Comparison of ENCODE assay signal across 22 cellular contexts in the genomic region with DNA sequence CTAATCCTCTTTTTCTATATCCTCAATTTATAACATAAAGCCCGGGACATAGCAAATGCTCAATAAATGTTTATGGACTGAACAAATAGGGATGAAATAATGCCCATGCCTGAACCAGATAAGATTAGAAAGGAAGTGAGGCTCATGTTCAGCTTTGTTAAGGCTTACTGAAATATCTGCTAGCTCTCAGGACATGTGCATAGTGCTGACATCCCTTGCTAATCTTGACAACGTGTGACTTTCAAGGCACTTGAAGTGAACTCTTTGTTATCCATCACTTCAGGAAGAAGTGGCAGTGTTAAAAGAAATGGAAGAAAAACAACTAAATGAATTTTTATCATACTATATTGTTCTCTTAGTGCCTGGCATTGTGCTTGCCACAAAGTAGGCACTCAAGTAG.
DNase-seq lines count a peak whose midpoint lies in the region; ATAC-seq and TF ChIP-seq lines count a peak whose summit lies in the region.
"Had no signal": no experiment of that assay in that cellular context is flagged by ENCODE, and none has a peak within 500 bp of the region (broad histone marks: within the 10 kb centered on the region; RNA-seq: fewer than 3 reads in every experiment).

No MANE protein-coding gene starts in this region.

- ATAC-seq in effector memory CD8-positive, alpha-beta T cell (replicated peaks) = no peak
- no peak for ATAC-seq in naive thymus-derived CD4-positive, alpha-beta T cell
- no peak for ATAC-seq in sciatic nerve
- ATAC-seq: gastroesophageal sphincter, SK-N-SH treated with all-trans-retinoic acid at 6 μM for 48 hours had no signal

- no peaks in the 10 kb centered on the region for H3K9me3 Mint-ChIP-seq in Calu3 (ENCODE audit: low read depth, unreplicated experiment)
- H3K9me3 Mint-ChIP-seq in effector memory CD8-positive, alpha-beta T cell = no peaks in the 10 kb centered on the region
- H3K9me3 Mint-ChIP-seq in naive thymus-derived CD4-positive, alpha-beta T cell = peaks cover 0 to 4% (median 0%) of the 10 kb centered on the region in 11 donors
- H3K9me3 Mint-ChIP-seq: activated T-helper 2 cell treated with anti-CD3 and anti-CD28 coated beads, Interferon-gamma antibody, Interleukin-2, Interleukin-4, amounts not matched to agents 10 μg/mL and 5 μg/mL and 100 μg/mL, durations not matched to agents 14 hours and 24 hours and 36 hours had no signal

- no peak overlapping the region for H3K4me3 Mint-ChIP-seq in Calu3 (ENCODE audit: low read depth, unreplicated experiment)
- H3K4me3 Mint-ChIP-seq in effector memory CD8-positive, alpha-beta T cell = no peak overlapping the region
- H3K4me3 Mint-ChIP-seq in naive thymus-derived CD4-positive, alpha-beta T cell = peak overlapping the region in 4 of 10 donors; percentile 4 to 74 (median 22)

- H3K9me3 ChIP-seq in Karpas-422 (ENCODE audit: low read length) = no peaks in the 10 kb centered on the region
- H3K9me3 ChIP-seq in naive thymus-derived CD4-positive, alpha-beta T cell (ENCODE audit: control insufficient read depth in 2 of 3, low read length in 3 of 3) = no peaks in the 10 kb centered on the region
- H3K9me3 ChIP-seq: Caco-2, gastroesophageal sphincter, upper lobe of left lung had no signal

- no peak for TF ChIP-seq CTCF in Calu3 (IDR thresholded peaks at IDR 0.05; ENCODE audit: unreplicated experiment)

- DNase-seq in Calu3 (no peak), Karpas-422 (no peak), GOT3 (lab: John Stamatoyannopoulos, UW) (no peak), NCI-H2107 (lab: John Stamatoyannopoulos, UW) (no peak), sciatic nerve (ENCODE audit: low spot score) (no peak)
- DNase-seq in effector memory CD8-positive, alpha-beta T cell = no peak
- no peak for DNase-seq in naive thymus-derived CD4-positive, alpha-beta T cell
- DNase-seq: activated CD4-positive, alpha-beta T cell treated with anti-CD3 and anti-CD28 coated beads for 1 hour; AML-193; Caco-2; effector CD4-positive, alpha-beta T cell; NCI-H1092 treated with DMSO at 0.1 percent for 48 hours; NCI-H2081; NCI-H446; NK-92 treated with Interleukin-12 subunit alpha and Interleukin-12 subunit beta, amount 100 ng/mL, for 24 hours; small intestine; stimulated activated CD4-positive, alpha-beta T cell treated with anti-CD3 and anti-CD28 coated beads, Interleukin-4, amount 100 ng/mL, for 4 hours; upper lobe of left lung had no signal

- no peak overlapping the region for H2AFZ ChIP-seq in Karpas-422 (ENCODE audit: low read length)

- H3K36me3 Mint-ChIP-seq in Calu3 (ENCODE audit: insufficient read depth, unreplicated experiment) = peaks cover 4% of the 10 kb centered on the region
- H3K36me3 Mint-ChIP-seq in effector memory CD8-positive, alpha-beta T cell (ENCODE audit: insufficient read depth) = peaks cover 7% of the 10 kb centered on the region
- H3K36me3 Mint-ChIP-seq in naive thymus-derived CD4-positive, alpha-beta T cell = peaks cover 0 to 13% (median 0%) of the 10 kb centered on the region in 5 donors

- H3K4me1 ChIP-seq in Karpas-422 (ENCODE audit: low read length) = peaks cover 65% of the 10 kb centered on the region
- peaks cover 44 to 61% of the 10 kb centered on the region in 2 donors for H3K4me1 ChIP-seq in naive thymus-derived CD4-positive, alpha-beta T cell (ENCODE audit: control insufficient read depth in 2 of 2, insufficient read depth in 2 of 2, low read length in 2 of 2)
- H3K4me1 ChIP-seq: Caco-2 had no signal

- no TSS peak for BruUV-seq in Calu3 (replicated peaks; lab: Mats Ljungman, UMichigan)

- H3K4me3 ChIP-seq in Karpas-422 (ENCODE audit: low read length) = no peak overlapping the region
- no peak overlapping the region for H3K4me3 ChIP-seq in naive thymus-derived CD4-positive, alpha-beta T cell (ENCODE audit: low read length)
- H3K4me3 ChIP-seq: gastroesophageal sphincter, upper lobe of left lung had no signal

- no peaks in the 10 kb centered on the region for H4K20me1 ChIP-seq in Karpas-422 (ENCODE audit: insufficient read depth, low read depth, low read length)

- no peaks in the 10 kb centered on the region for H3K27me3 Mint-ChIP-seq in Calu3 (ENCODE audit: unreplicated experiment)
- no peaks in the 10 kb centered on the region for H3K27me3 Mint-ChIP-seq in effector memory CD8-positive, alpha-beta T cell
- H3K27me3 Mint-ChIP-seq in naive thymus-derived CD4-positive, alpha-beta T cell = no peaks in the 10 kb centered on the region

- H3K4me1 Mint-ChIP-seq in Calu3 (ENCODE audit: low read depth, unreplicated experiment) = peaks cover 38% of the 10 kb centered on the region
- H3K4me1 Mint-ChIP-seq in effector memory CD8-positive, alpha-beta T cell (ENCODE audit: low read depth in 2 of 2) = peaks cover 48 to 53% of the 10 kb centered on the region in 2 donors
- H3K4me1 Mint-ChIP-seq in naive thymus-derived CD4-positive, alpha-beta T cell = peaks cover 53 to 85% (median 73%) of the 10 kb centered on the region in 7 donors

- H3K4me2 ChIP-seq in Karpas-422 (ENCODE audit: low read depth, low read length, poor library complexity, severe bottlenecking) = no peak overlapping the region

- H3K27ac Mint-ChIP-seq in Calu3 (ENCODE audit: unreplicated experiment) = peak overlapping the region; percentile 6
- peak overlapping the region; percentile 10 to 38 for H3K27ac Mint-ChIP-seq in effector memory CD8-positive, alpha-beta T cell
- peak overlapping the region in 8 of 9 donors; percentile 27 to 90 (median 58) for H3K27ac Mint-ChIP-seq in naive thymus-derived CD4-positive, alpha-beta T cell
- H3K27ac Mint-ChIP-seq: activated T-helper 2 cell treated with anti-CD3 and anti-CD28 coated beads, Interferon-gamma antibody, Interleukin-2, Interleukin-4, amounts not matched to agents 10 μg/mL and 5 μg/mL and 100 μg/mL, durations not matched to agents 14 hours and 24 hours and 36 hours; progenitor cell of endocrine pancreas had no signal

- H3K36me3 ChIP-seq in Karpas-422 (ENCODE audit: insufficient read depth, low read length) = no peaks in the 10 kb centered on the region
- H3K36me3 ChIP-seq in naive thymus-derived CD4-positive, alpha-beta T cell (ENCODE audit: control insufficient read depth in 2 of 3, insufficient read depth in 3 of 3, low read length in 3 of 3) = no peaks in the 10 kb centered on the region
- H3K36me3 ChIP-seq: gastroesophageal sphincter, upper lobe of left lung had no signal

- no peaks in the 10 kb centered on the region for H3K79me2 ChIP-seq in Karpas-422 (ENCODE audit: low read length)

- no peaks in the 10 kb centered on the region for H3K27me3 ChIP-seq in Karpas-422 (ENCODE audit: low read length)
- no peaks in the 10 kb centered on the region for H3K27me3 ChIP-seq in naive thymus-derived CD4-positive, alpha-beta T cell (ENCODE audit: control insufficient read depth in 2 of 2, insufficient read depth in 2 of 2, low read length in 2 of 2)
- H3K27me3 ChIP-seq: gastroesophageal sphincter, upper lobe of left lung had no signal

- POLR2A ChIA-PET in naive thymus-derived CD4-positive, alpha-beta T cell (lab: Charles Lee) = interaction anchor here (0.7 to 11.5 kb wide), 7 partner anchors 9 to 76 kb away, joined by 3 to 97 read pairs (median 4); no protein-coding TSS in a partner anchor

- CTCF ChIA-PET in Calu3 (lab: Charles Lee) = interaction anchor here (0.6 kb wide), 1 partner anchor 13 kb away, joined by 3 read pairs; no protein-coding TSS in a partner anchor
- CTCF ChIA-PET in naive thymus-derived CD4-positive, alpha-beta T cell (lab: Charles Lee) = interaction anchor here (1.2 to 7.9 kb wide), 3 partner anchors 31 to 172 kb away, joined by 4 to 53 read pairs (median 15); no protein-coding TSS in a partner anchor

- no peak overlapping the region for H3K9ac ChIP-seq in Karpas-422 (ENCODE audit: low read length)

- H3K9me2 ChIP-seq in Karpas-422 (replicated peaks; ENCODE audit: insufficient read depth, low read length) = no peaks in the 10 kb centered on the region

- peak overlapping the region; percentile 89 for H3K27ac ChIP-seq in Karpas-422 (ENCODE audit: low read length)
- no peak overlapping the region for H3K27ac ChIP-seq in naive thymus-derived CD4-positive, alpha-beta T cell (ENCODE audit: low read depth, low read length)

- intact Hi-C loops in Calu3 (cut with micrococcal nuclease; ENCODE audit: unreplicated experiment) = no loop called here
- intact Hi-C loops in naive thymus-derived CD4-positive, alpha-beta T cell (cut with micrococcal nuclease) = loop anchor here (1.0 to 10.0 kb wide), 2 partner anchors 9 to 1161 kb away; a partner anchor contains a TSS
- intact Hi-C loops in sciatic nerve (cut with DNase I) = no loop called here

Comparison
In these comparisons a context has a peak if more than half of its experiments do, and no peak if none do; other contexts are left out.
1. H3K27ac Mint-ChIP-seq: peak in every context shown above with its lines; median percentile 58 in naive thymus-derived CD4-positive, alpha-beta T cell; 24 in effector memory CD8-positive, alpha-beta T cell; 6 in Calu3.
2. intact Hi-C loops: an anchor here in naive thymus-derived CD4-positive, alpha-beta T cell (1.0 to 10.0 kb wide); none called in Calu3 and sciatic nerve.